In the genomic region with DNA sequence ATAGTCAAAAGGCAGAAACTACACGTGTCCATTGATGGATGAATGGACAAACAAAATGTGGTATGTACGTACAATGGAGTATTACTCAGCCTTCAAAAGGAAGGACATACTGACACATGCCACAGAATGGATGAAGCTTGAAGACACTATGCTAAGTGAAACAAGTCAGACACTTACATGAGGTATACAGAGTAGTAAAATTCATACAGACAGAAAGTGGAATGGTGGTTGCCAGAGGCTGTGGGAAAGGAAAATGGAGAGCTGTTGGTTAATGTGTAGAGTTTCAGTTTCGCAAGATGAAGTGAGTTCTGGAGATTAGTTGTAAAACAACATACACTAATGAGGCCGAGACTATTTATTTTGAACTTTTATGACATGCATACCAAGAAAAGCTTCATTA, we compare ENCODE assay signal across 25 cellular contexts.
A peak's percentile ranks its signal among the peaks of the same experiment; 100 is the strongest.
DNase-seq lines count a peak whose midpoint lies in the region; ATAC-seq, FAIRE-seq and TF ChIP-seq lines count a peak whose summit lies in the region.
"Had no signal": no experiment of that assay in that cellular context is flagged by ENCODE, and none has a peak within 500 bp of the region (broad histone marks: within the 10 kb centered on the region; RNA-seq: fewer than 3 reads in every experiment).

No MANE protein-coding gene starts in this region.

- no peak for DNase-seq in D721Med (ENCODE audit: insufficient read length, low spot score)
- no peak for DNase-seq in urothelium cell line (ENCODE audit: low spot score)
- DNase-seq in hypothalamus (lab: John Stamatoyannopoulos, UW), result no peak
- DNase-seq in ecto neural progenitor cell (ENCODE audit: low spot score), result no peak
- no peak for DNase-seq in NCI-H1092 (lab: John Stamatoyannopoulos, UW)
- DNase-seq: 8988T; ACHN; AML-193; BE2C; Calu3; CD4-positive, alpha-beta T cell; COR-L47; DMS153; DMS79; EL; GDM1; GM23248; H7; HCEC 1CT had no signal

- peak; percentile 42 for ATAC-seq in GM18909 (IDR thresholded peaks at IDR 0.05; ENCODE audit: poor library complexity, unreplicated experiment)
- ATAC-seq in HG03457 (IDR thresholded peaks at IDR 0.05; ENCODE audit: unreplicated experiment), result peak; percentile 74
- ATAC-seq: A549, GM12878 had no signal

- TF ChIP-seq CTCF in D721Med (IDR thresholded peaks at IDR 0.05; ENCODE audit: insufficient read depth, missing control alignments), result no peak

- FAIRE-seq in D721Med (lab: Jason Lieb, UNC) (peak; percentile 6), urothelium cell line (lab: Jason Lieb, UNC) (peak; percentile 67)
- FAIRE-seq: A549, GM12878, GM19239, H1 had no signal
